In genomic region chrX:50447535-50447934, GRCh38 we compare ENCODE assay signal across 9 cellular contexts. TPM values are rescaled to one million over a fixed set of nuclear protein-coding genes. Genes with fewer than 3 reads are reported as not detected.
"Had no signal": no experiment of that assay in that cellular context is flagged by ENCODE, and none has a peak within 500 bp of the region (broad histone marks: within the 10 kb centered on the region; RNA-seq: fewer than 3 reads in every experiment).

No MANE protein-coding gene starts in this region.

- H3K4me1 Mint-ChIP-seq: IgD-negative memory B cell had no signal

- H3K27ac ChIP-seq: HL-60 had no signal

- ATAC-seq: K562 had no signal

- H3K4me3 Mint-ChIP-seq: IgD-negative memory B cell had no signal

- FAIRE-seq: HTR-8/SVneo, K562 had no signal

- H3K27ac Mint-ChIP-seq: IgD-negative memory B cell had no signal

- H3K4me3 ChIP-seq: K562 had no signal

- DNase-seq: IMR-90, KBM-7, KG1 had no signal

- H3K9me3 Mint-ChIP-seq: IgD-negative memory B cell had no signal

RNA-seq across cellular contexts. Expression of gene DGKK, which starts 23.1 kb away (rescaled TPM):
- total RNA-seq: HT-29, HT1080, IMR-90, K562 had no signal
- polyA plus RNA-seq: IMR-90, K562 had no signal
